Comparison of ENCODE assay signal across 1 cellular context in genomic region chr3:170220871-170221270, GRCh38.
TF ChIP-seq lines count a peak whose summit lies in the region.

No MANE protein-coding gene starts in this region.

TF ChIP-seq in HepG2, 621 proteins besides CTCF, POLR2A, EP300 and RAD21:
- TF ChIP-seq DRAP1 (CRISPR knock-in tag; IDR thresholded peaks at IDR 0.05) = no peak
- TF ChIP-seq ZNF629 (CRISPR knock-in tag; conservative IDR thresholded peaks at IDR 0.05) = no peak
- TF ChIP-seq ZNF256 (CRISPR knock-in tag; conservative IDR thresholded peaks at IDR 0.05) = no peak
- TF ChIP-seq ZNF609 (CRISPR knock-in tag; IDR thresholded peaks at IDR 0.05; ENCODE audit: borderline replicate concordance) = no peak
- no peak for TF ChIP-seq ZNF678 (CRISPR knock-in tag; IDR thresholded peaks at IDR 0.05)
- no peak for TF ChIP-seq HIC2 (CRISPR knock-in tag; IDR thresholded peaks at IDR 0.05; ENCODE audit: low read depth)
- no peak for TF ChIP-seq NFYC (CRISPR knock-in tag; IDR thresholded peaks at IDR 0.05)
- no peak for TF ChIP-seq TBX2 (CRISPR knock-in tag; IDR thresholded peaks at IDR 0.05; ENCODE audit: borderline replicate concordance)
- TF ChIP-seq ATF1 (CRISPR knock-in tag; IDR thresholded peaks at IDR 0.05) = no peak
- no peak for TF ChIP-seq SIN3B (IDR thresholded peaks at IDR 0.05; ENCODE audit: low read length)
- TF ChIP-seq ZBTB14 (CRISPR knock-in tag; IDR thresholded peaks at IDR 0.05) = no peak
- no peak for TF ChIP-seq POGK (CRISPR knock-in tag; conservative IDR thresholded peaks at IDR 0.05)
- TF ChIP-seq CEBPZ (IDR thresholded peaks at IDR 0.05; ENCODE audit: low read length) = no peak
- TF ChIP-seq FOXO1 (CRISPR knock-in tag; IDR thresholded peaks at IDR 0.05) = no peak
- no peak for TF ChIP-seq CBFB (CRISPR knock-in tag; IDR thresholded peaks at IDR 0.05)
- no peak for TF ChIP-seq ZNF224 (CRISPR knock-in tag; IDR thresholded peaks at IDR 0.05)
- no peak for TF ChIP-seq SMC3 (IDR thresholded peaks at IDR 0.05; ENCODE audit: low read length)
- TF ChIP-seq RFX3 (CRISPR knock-in tag; IDR thresholded peaks at IDR 0.05) = no peak
